ENCODE assay signal across 8 cellular contexts in genomic region chr7:91636129-91636724, GRCh38.
DNase-seq lines count a peak whose midpoint lies in the region; ATAC-seq, FAIRE-seq and TF ChIP-seq lines count a peak whose summit lies in the region.

No MANE protein-coding gene starts in this region.

- DNase-seq in amniotic epithelial cell (ENCODE audit: low read depth) (peak; percentile 39), HepG2 (ENCODE audit: low spot score) (peak; percentile 35), natural killer cell (no peak), dedifferentiated amniotic fluid mesenchymal stem cell (ENCODE audit: extremely low spot score) (no peak)

- TF ChIP-seq RAD21 in HepG2 (CRISPR knock-in tag; IDR thresholded peaks at IDR 0.05) = peak; percentile 71

- no peaks in the 10 kb centered on the region for H3K27me3 Mint-ChIP-seq in natural killer cell (ENCODE audit: low read depth in 2 of 2)

- no peaks in the 10 kb centered on the region for H3K4me1 ChIP-seq in HepG2 (ENCODE audit: insufficient read depth, low read length)

- no peak overlapping the region for H3K27ac Mint-ChIP-seq in natural killer cell

- no peaks in the 10 kb centered on the region for H3K36me3 ChIP-seq in HepG2 (replicated peaks in 1 of 2; ENCODE audit: control insufficient read depth in 1 of 2, insufficient read depth in 2 of 2, low read length in 2 of 2)

- no peak overlapping the region for H3K4me3 Mint-ChIP-seq in natural killer cell

- ATAC-seq in GM18498 (IDR thresholded peaks at IDR 0.05; ENCODE audit: unreplicated experiment) (peak; percentile 62), HepG2 (peak; percentile 77), GM18909 (IDR thresholded peaks at IDR 0.05; ENCODE audit: poor library complexity, unreplicated experiment) (no peak), natural killer cell (no peak)

- H3K9me3 Mint-ChIP-seq in natural killer cell = peaks cover 4 to 7% of the 10 kb centered on the region in 2 donors

- H3K27me3 ChIP-seq in HepG2 (ENCODE audit: control insufficient read depth in 1 of 2, insufficient read depth in 2 of 2, low read length in 2 of 2) = no peaks in the 10 kb centered on the region

- no peak overlapping the region for H3K9ac ChIP-seq in HepG2 (ENCODE audit: insufficient read depth, low read depth, low read length)

- POLR2A ChIA-PET in HepG2 (lab: Yijun Ruan, JAX) = no interaction called here

- FAIRE-seq in HepG2 (lab: Jason Lieb, UNC) = peak; percentile 63

- H3K36me3 Mint-ChIP-seq in natural killer cell = peaks cover 6% of the 10 kb centered on the region

- no peak overlapping the region for H2AFZ ChIP-seq in HepG2 (ENCODE audit: low read length)

- no peaks in the 10 kb centered on the region for H3K9me3 ChIP-seq in HepG2 (ENCODE audit: low read length)

- no peak overlapping the region for H3K4me3 ChIP-seq in HepG2 (replicated peaks in 1 of 3; ENCODE audit: insufficient read depth in 1 of 3, low read depth in 2 of 3, low read length in 3 of 3)

- CTCF ChIA-PET in HepG2 (lab: Yijun Ruan, JAX; ENCODE audit: low intra/inter-chr PET ratio, low total read pairs) = interaction anchor here (1.0 to 1.3 kb wide), 3 partner anchors 348 to 547 kb away, joined by 3 to 6 read pairs (median 3); no protein-coding TSS in a partner anchor

- H3K4me2 ChIP-seq in HepG2 (ENCODE audit: low read depth, low read length) = no peak overlapping the region

- in situ Hi-C loops in HepG2 (cut with HindIII; ENCODE audit: extremely low pct_ligation_motif_present, low pct_unique_long_range_greater_than_20kb) = loop anchor here (5.0 kb wide), 2 partner anchors 349 to 549 kb away; no protein-coding TSS in a partner anchor

- 22% methylated on average over 6 of the region's 6 CpGs for WGBS in HepG2 (ENCODE audit: low lambda C conversion rate)

- no peak for TF ChIP-seq EP300 in HepG2 (IDR thresholded peaks at IDR 0.05; ENCODE audit: low read depth in 2 of 2, low read length in 2 of 2)
- TF ChIP-seq EP300 in HepG2 (CRISPR knock-in tag; IDR thresholded peaks at IDR 0.05; ENCODE audit: borderline replicate concordance) = no peak

- intact Hi-C loops in HepG2 (cut with micrococcal nuclease; ENCODE audit: unreplicated experiment) (loop anchor here (1.0 to 10.0 kb wide), 3 partner anchors 261 to 547 kb away; no protein-coding TSS in a partner anchor), natural killer cell (cut with micrococcal nuclease) (no loop called here)

- no peaks in the 10 kb centered on the region for H3K4me1 Mint-ChIP-seq in natural killer cell

- no TSS peak for BruUV-seq in HepG2 (replicated peaks; lab: Mats Ljungman, UMichigan)

- TF ChIP-seq CTCF in 22Rv1 (IDR thresholded peaks at IDR 0.05) (peak; percentile 86), LNCAP (IDR thresholded peaks at IDR 0.05) (peak; percentile 72), HepG2 (CRISPR knock-in tag; IDR thresholded peaks at IDR 0.05) (peak; percentile 78), natural killer cell (IDR thresholded peaks at IDR 0.05) (no peak)

- no peaks in the 10 kb centered on the region for H3K79me2 ChIP-seq in HepG2 (ENCODE audit: insufficient read depth, low read length)

- TF ChIP-seq POLR2A in HepG2 (IDR thresholded peaks at IDR 0.05; ENCODE audit: insufficient read depth in 1 of 2, low read depth in 2 of 2, low read length in 2 of 2) = no peak

- no peaks in the 10 kb centered on the region for H4K20me1 ChIP-seq in HepG2 (ENCODE audit: insufficient read depth, low read length)

- H3K27ac ChIP-seq in 22Rv1 (no peak overlapping the region), HepG2 (ENCODE audit: extremely low read length, insufficient read depth, low read length) (no peak overlapping the region)

TF ChIP-seq in HepG2, 621 proteins besides CTCF, POLR2A, EP300 and RAD21:
- peak; percentile 85 for TF ChIP-seq STAG1 (CRISPR knock-in tag; IDR thresholded peaks at IDR 0.05)
- no peak for TF ChIP-seq ELF4 (CRISPR knock-in tag; IDR thresholded peaks at IDR 0.05; ENCODE audit: borderline replicate concordance)
- TF ChIP-seq SMC3 (IDR thresholded peaks at IDR 0.05; ENCODE audit: low read length) = peak; percentile 66

Comparison
In these comparisons a context has a peak if more than half of its experiments do, and no peak if none do; other contexts are left out.
1. ATAC-seq: peak in GM18498 (single experiment) and HepG2 (single experiment); none in GM18909 (single experiment) and natural killer cell (0 of 3).
2. DNase-seq: peak in amniotic epithelial cell (single experiment) and HepG2 (single experiment); none in natural killer cell (single experiment) and dedifferentiated amniotic fluid mesenchymal stem cell (single experiment).